ENCODE assay signal across 1 cellular context in the genomic region with DNA sequence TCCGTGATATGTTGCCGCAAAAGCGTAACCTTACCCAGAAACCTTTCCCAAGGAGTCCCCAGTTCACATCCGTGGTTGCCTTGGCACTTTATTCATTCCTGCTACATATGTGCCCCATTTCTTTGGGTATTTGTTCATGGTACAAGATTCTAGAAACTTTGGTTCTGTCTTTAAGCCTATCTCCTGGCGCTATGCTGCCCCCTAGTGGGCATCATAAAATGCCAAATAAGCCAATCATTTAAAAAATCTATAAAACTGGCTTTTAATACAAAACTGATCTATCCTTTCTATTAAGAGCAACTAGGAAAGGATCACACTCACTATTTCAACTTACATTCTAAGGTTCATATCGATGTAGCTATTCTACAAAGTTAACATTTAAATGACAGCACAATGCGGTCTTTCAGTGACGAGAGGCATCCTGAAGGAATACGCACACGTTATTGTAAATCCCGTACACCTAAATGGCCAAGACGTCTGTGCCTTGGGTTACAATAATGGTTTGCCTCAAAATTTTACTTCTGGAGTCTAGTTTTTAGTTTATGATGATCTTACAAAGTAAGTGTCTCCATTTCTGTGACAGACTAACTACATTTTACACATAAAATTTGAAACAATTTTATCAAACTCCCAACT.
TF ChIP-seq lines count a peak whose summit lies in the region.

No MANE protein-coding gene starts in this region.

TF ChIP-seq in WTC11, 78 proteins besides CTCF, POLR2A, EP300 and RAD21 (continued from another document):
- TF ChIP-seq, protein P1, sequence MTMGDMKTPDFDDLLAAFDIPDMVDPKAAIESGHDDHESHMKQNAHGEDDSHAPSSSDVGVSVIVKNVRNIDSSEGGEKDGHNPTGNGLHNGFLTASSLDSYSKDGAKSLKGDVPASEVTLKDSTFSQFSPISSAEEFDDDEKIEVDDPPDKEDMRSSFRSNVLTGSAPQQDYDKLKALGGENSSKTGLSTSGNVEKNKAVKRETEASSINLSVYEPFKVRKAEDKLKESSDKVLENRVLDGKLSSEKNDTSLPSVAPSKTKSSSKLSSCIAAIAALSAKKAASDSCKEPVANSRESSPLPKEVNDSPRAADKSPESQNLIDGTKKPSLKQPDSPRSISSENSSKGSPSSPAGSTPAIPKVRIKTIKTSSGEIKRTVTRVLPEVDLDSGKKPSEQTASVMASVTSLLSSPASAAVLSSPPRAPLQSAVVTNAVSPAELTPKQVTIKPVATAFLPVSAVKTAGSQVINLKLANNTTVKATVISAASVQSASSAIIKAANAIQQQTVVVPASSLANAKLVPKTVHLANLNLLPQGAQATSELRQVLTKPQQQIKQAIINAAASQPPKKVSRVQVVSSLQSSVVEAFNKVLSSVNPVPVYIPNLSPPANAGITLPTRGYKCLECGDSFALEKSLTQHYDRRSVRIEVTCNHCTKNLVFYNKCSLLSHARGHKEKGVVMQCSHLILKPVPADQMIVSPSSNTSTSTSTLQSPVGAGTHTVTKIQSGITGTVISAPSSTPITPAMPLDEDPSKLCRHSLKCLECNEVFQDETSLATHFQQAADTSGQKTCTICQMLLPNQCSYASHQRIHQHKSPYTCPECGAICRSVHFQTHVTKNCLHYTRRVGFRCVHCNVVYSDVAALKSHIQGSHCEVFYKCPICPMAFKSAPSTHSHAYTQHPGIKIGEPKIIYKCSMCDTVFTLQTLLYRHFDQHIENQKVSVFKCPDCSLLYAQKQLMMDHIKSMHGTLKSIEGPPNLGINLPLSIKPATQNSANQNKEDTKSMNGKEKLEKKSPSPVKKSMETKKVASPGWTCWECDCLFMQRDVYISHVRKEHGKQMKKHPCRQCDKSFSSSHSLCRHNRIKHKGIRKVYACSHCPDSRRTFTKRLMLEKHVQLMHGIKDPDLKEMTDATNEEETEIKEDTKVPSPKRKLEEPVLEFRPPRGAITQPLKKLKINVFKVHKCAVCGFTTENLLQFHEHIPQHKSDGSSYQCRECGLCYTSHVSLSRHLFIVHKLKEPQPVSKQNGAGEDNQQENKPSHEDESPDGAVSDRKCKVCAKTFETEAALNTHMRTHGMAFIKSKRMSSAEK (CRISPR knock-in tag; IDR thresholded peaks at IDR 0.05; ENCODE audit: borderline replicate concordance) = no peak
- no peak for TF ChIP-seq ELF4 (CRISPR knock-in tag; IDR thresholded peaks at IDR 0.05; ENCODE audit: low read depth)
- TF ChIP-seq, protein P2, sequence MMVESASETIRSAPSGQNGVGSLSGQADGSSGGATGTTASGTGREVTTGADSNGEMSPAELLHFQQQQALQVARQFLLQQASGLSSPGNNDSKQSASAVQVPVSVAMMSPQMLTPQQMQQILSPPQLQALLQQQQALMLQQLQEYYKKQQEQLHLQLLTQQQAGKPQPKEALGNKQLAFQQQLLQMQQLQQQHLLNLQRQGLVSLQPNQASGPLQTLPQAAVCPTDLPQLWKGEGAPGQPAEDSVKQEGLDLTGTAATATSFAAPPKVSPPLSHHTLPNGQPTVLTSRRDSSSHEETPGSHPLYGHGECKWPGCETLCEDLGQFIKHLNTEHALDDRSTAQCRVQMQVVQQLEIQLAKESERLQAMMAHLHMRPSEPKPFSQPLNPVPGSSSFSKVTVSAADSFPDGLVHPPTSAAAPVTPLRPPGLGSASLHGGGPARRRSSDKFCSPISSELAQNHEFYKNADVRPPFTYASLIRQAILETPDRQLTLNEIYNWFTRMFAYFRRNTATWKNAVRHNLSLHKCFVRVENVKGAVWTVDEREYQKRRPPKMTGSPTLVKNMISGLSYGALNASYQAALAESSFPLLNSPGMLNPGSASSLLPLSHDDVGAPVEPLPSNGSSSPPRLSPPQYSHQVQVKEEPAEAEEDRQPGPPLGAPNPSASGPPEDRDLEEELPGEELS (CRISPR knock-in tag; IDR thresholded peaks at IDR 0.05) = no peak
